8 cellular contexts compared by ENCODE assay signal in genomic region chr3:43995078-43995928, GRCh38.
DNase-seq lines count a peak whose midpoint lies in the region; ATAC-seq and TF ChIP-seq lines count a peak whose summit lies in the region.

No MANE protein-coding gene starts in this region.

- H3K36me3 Mint-ChIP-seq in activated CD8-positive, alpha-beta T cell treated with anti-CD3 and anti-CD28 coated beads for 36 hours (ENCODE audit: low read depth) = peaks cover 6% of the 10 kb centered on the region

- H3K27me3 Mint-ChIP-seq in activated CD8-positive, alpha-beta T cell treated with anti-CD3 and anti-CD28 coated beads for 36 hours = peaks cover 71% of the 10 kb centered on the region

- H3K23ac ChIP-seq in IMR-90 (ENCODE audit: low read depth, low read length) = no peak overlapping the region

- H2BK20ac ChIP-seq in IMR-90 (ENCODE audit: low read depth, low read length) = no peak overlapping the region

- no peak overlapping the region for H2BK5ac ChIP-seq in IMR-90 (ENCODE audit: low read depth, low read length, poor library complexity, severe bottlenecking)

- 2% methylated on average over 36 of the region's 90 CpGs; no CpG with 5 or more reads in 1 of the 2 experiments for WGBS in IMR-90 (ENCODE audit: extremely low coverage in 2 of 2, insufficient read length in 1 of 2), 2 experiments
- WGBS in smooth muscle cell (ENCODE audit: low lambda C conversion rate) = 2% methylated on average over 54 of the region's 90 CpGs

- H3K4me3 ChIP-seq in IMR-90 (ENCODE audit: insufficient read depth, low read depth, low read length) = no peak overlapping the region
- peak overlapping the region; percentile 54 for H3K4me3 ChIP-seq in smooth muscle cell

- H3K4me2 ChIP-seq in IMR-90 (ENCODE audit: low read depth, low read length) (peak overlapping the region; percentile 41; the same call in 1 of the 2 replicates), smooth muscle cell (peak overlapping the region; percentile 86)

- H3K36me3 ChIP-seq in IMR-90 (ENCODE audit: control insufficient read depth, insufficient read depth, low read length) = no peaks in the 10 kb centered on the region
- no peaks in the 10 kb centered on the region for H3K36me3 ChIP-seq in smooth muscle cell (ENCODE audit: low read depth)

- no peaks in the 10 kb centered on the region for H3K79me2 ChIP-seq in smooth muscle cell (ENCODE audit: low read depth)

- no peak overlapping the region for H3K4ac ChIP-seq in IMR-90 (ENCODE audit: low read depth, low read length)

- intact Hi-C loops in IMR-90 (cut with micrococcal nuclease) = loop anchor here (10.0 kb wide), 1 partner anchor 451 kb away; no protein-coding TSS in a partner anchor
- intact Hi-C loops in activated CD8-positive, alpha-beta T cell treated with anti-CD3 and anti-CD28 coated beads for 36 hours (cut with micrococcal nuclease) = no loop called here
- intact Hi-C loops in head of caudate nucleus (cut with DNase I) = loop anchor here (5.0 kb wide), 1 partner anchor 138 kb away; no protein-coding TSS in a partner anchor

- H3K27me3 ChIP-seq in IMR-90 (ENCODE audit: control insufficient read depth, insufficient read depth, low read length) = peaks cover 64% of the 10 kb centered on the region
- H3K27me3 ChIP-seq in smooth muscle cell (ENCODE audit: low read depth) = peaks cover 82% of the 10 kb centered on the region

- H3K4me1 ChIP-seq in IMR-90 (ENCODE audit: control insufficient read depth, insufficient read depth, low read length) (no peaks in the 10 kb centered on the region; the same call in 1 of the 2 replicates), smooth muscle cell (ENCODE audit: low read depth) (peaks cover 36% of the 10 kb centered on the region)

- no peak overlapping the region for H3K56ac ChIP-seq in IMR-90 (ENCODE audit: extremely low read depth, insufficient read depth, low read length)

- H3K14ac ChIP-seq in IMR-90 (replicated peaks; ENCODE audit: low read depth, low read length) = no peak overlapping the region

- CTCF ChIA-PET in IMR-90 (lab: Yijun Ruan, JAX) = no interaction called here
- CTCF ChIA-PET in activated CD8-positive, alpha-beta T cell treated with anti-CD3 and anti-CD28 coated beads for 36 hours (lab: Charles Lee) = interaction anchor here (1.2 kb wide), 1 partner anchor 118 kb away, joined by 3 read pairs; no protein-coding TSS in a partner anchor

- no peak overlapping the region for H2BK15ac ChIP-seq in IMR-90 (ENCODE audit: low read depth, low read length)

- in situ Hi-C loops in IMR-90 (cut with MboI; ENCODE audit: low sequenced_read_pairs) = no loop called here

- TF ChIP-seq CTCF in IMR-90 (conservative IDR thresholded peaks at IDR 0.05; ENCODE audit: low read depth, low read length) (no peak), smooth muscle cell (IDR thresholded peaks at IDR 0.05; ENCODE audit: borderline replicate concordance, insufficient read depth, poor library complexity, severe bottlenecking) (no peak)
- TF ChIP-seq CTCF in activated CD8-positive, alpha-beta T cell treated with anti-CD3 and anti-CD28 coated beads for 36 hours (IDR thresholded peaks at IDR 0.05) = no peak

- no peak for TF ChIP-seq RAD21 in IMR-90 (IDR thresholded peaks at IDR 0.05; ENCODE audit: low read length)

- H2AK9ac ChIP-seq in IMR-90 (replicated peaks; ENCODE audit: low read depth, low read length, poor library complexity) = no peak overlapping the region

- H3K9me3 ChIP-seq in IMR-90 (ENCODE audit: control insufficient read depth, insufficient read depth, low read length) (peaks cover 11% of the 10 kb centered on the region), smooth muscle cell (replicated peaks; ENCODE audit: low read depth) (peaks cover 6% of the 10 kb centered on the region)

- peak; percentile 66 for ATAC-seq in IMR-90 (ENCODE audit: low read depth)
- ATAC-seq in activated CD8-positive, alpha-beta T cell treated with anti-CD3 and anti-CD28 coated beads for 36 hours = peak; percentile 51
- no peak for ATAC-seq in HG03378 (IDR thresholded peaks at IDR 0.05; ENCODE audit: unreplicated experiment)

- dilution Hi-C loops in IMR-90 (cut with HindIII; ENCODE audit: low sequenced_read_pairs, unreplicated experiment) = no loop called here

- H3K27ac Mint-ChIP-seq in activated CD8-positive, alpha-beta T cell treated with anti-CD3 and anti-CD28 coated beads for 36 hours = no peak overlapping the region

- BruUV-seq in IMR-90 (replicated peaks; lab: Mats Ljungman, UMichigan) = no TSS peak

- H3K79me1 ChIP-seq in IMR-90 (ENCODE audit: low read depth in 1 of 2, low read length in 2 of 2) = no peaks in the 10 kb centered on the region

- H4K20me1 ChIP-seq in IMR-90 (ENCODE audit: insufficient read depth, low read length) (no peaks in the 10 kb centered on the region), smooth muscle cell (ENCODE audit: low read depth) (no peaks in the 10 kb centered on the region)

- no peaks in the 10 kb centered on the region for H3K9me1 ChIP-seq in IMR-90 (ENCODE audit: insufficient read depth, low read length)

- DNase-seq in DMS53 (lab: John Stamatoyannopoulos, UW) = peak; percentile 63
- no peak for DNase-seq in DMS53 treated with DMSO at 0.1 percent for 48 hours (lab: John Stamatoyannopoulos, UW; ENCODE audit: unreplicated experiment)
- DNase-seq in IMR-90 = no peak
- DNase-seq in activated CD8-positive, alpha-beta T cell treated with anti-CD3 and anti-CD28 coated beads for 36 hours = peak; percentile 55
- peak in 35 of 42 donors; percentile 28 to 84 (median 63) for DNase-seq in head of caudate nucleus
- DNase-seq in smooth muscle cell (lab: John Stamatoyannopoulos, UW; ENCODE audit: unreplicated experiment) = no peak
- no peak for DNase-seq in NCI-H446 (lab: John Stamatoyannopoulos, UW)

- H3K27ac ChIP-seq in IMR-90 (ENCODE audit: insufficient read depth, low read length) = no peak overlapping the region
- H3K27ac ChIP-seq in smooth muscle cell (ENCODE audit: low read depth) = no peak overlapping the region

- H4K91ac ChIP-seq in IMR-90 (ENCODE audit: insufficient read depth, low read depth, low read length) = no peak overlapping the region

- POLR2A ChIA-PET in IMR-90 (lab: Charles Lee; ENCODE audit: unreplicated experiment) = no interaction called here
- POLR2A ChIA-PET in activated CD8-positive, alpha-beta T cell treated with anti-CD3 and anti-CD28 coated beads for 36 hours (lab: Charles Lee) = no interaction called here

- TF ChIP-seq POLR2A in IMR-90 (IDR thresholded peaks at IDR 0.05; ENCODE audit: low read depth, low read length) = no peak

- H3K9ac ChIP-seq in IMR-90 (ENCODE audit: low read depth, low read length) (no peak overlapping the region), smooth muscle cell (ENCODE audit: low read depth) (no peak overlapping the region)

- H3F3A ChIP-seq in smooth muscle cell (ENCODE audit: low read depth) = no peaks in the 10 kb centered on the region

- H2AK5ac ChIP-seq in IMR-90 (ENCODE audit: low read depth, low read length) = no peak overlapping the region

- H4K5ac ChIP-seq in IMR-90 (ENCODE audit: low read depth, low read length) = no peak overlapping the region

- H4K8ac ChIP-seq in IMR-90 (ENCODE audit: low read depth in 2 of 2, low read length in 2 of 2) = no peak overlapping the region

- peaks cover 8% of the 10 kb centered on the region for H3K9me3 Mint-ChIP-seq in activated CD8-positive, alpha-beta T cell treated with anti-CD3 and anti-CD28 coated beads for 36 hours

- no peak overlapping the region for H3K18ac ChIP-seq in IMR-90 (ENCODE audit: low read depth, low read length)

- no peak overlapping the region for H2BK120ac ChIP-seq in IMR-90 (ENCODE audit: low read depth, low read length)

- H3K4me3 Mint-ChIP-seq in activated CD8-positive, alpha-beta T cell treated with anti-CD3 and anti-CD28 coated beads for 36 hours = peak overlapping the region; percentile 57

- peak overlapping the region; percentile 74 for H2AFZ ChIP-seq in IMR-90 (replicated peaks; ENCODE audit: low read length, poor library complexity)
- H2AFZ ChIP-seq in smooth muscle cell (ENCODE audit: low read depth) = no peak overlapping the region

- peaks cover 38% of the 10 kb centered on the region for H3K4me1 Mint-ChIP-seq in activated CD8-positive, alpha-beta T cell treated with anti-CD3 and anti-CD28 coated beads for 36 hours (ENCODE audit: low read depth)

TF ChIP-seq in IMR-90, 13 proteins besides CTCF, POLR2A, EP300 and RAD21:
- TF ChIP-seq MAFK (IDR thresholded peaks at IDR 0.05; ENCODE audit: low read depth, low read length) (no peak), BHLHE40 (IDR thresholded peaks at IDR 0.05; ENCODE audit: low read depth, low read length) (no peak), RCOR1 (IDR thresholded peaks at IDR 0.05; ENCODE audit: insufficient replicate concordance, low read length) (no peak), RFX5 (IDR thresholded peaks at IDR 0.05; ENCODE audit: low read depth, low read length) (no peak), FOS (IDR thresholded peaks at IDR 0.05; ENCODE audit: low read depth, low read length) (no peak)
TF ChIP-seq in IMR-90: peak in this region for 0.

Comparison
In these comparisons a context has a peak if more than half of its experiments do, and no peak if none do; other contexts are left out.
1. DNase-seq: peak in DMS53 (single experiment), activated CD8-positive, alpha-beta T cell treated with anti-CD3 and anti-CD28 coated beads for 36 hours (single experiment) and head of caudate nucleus (35 of 42); none in DMS53 treated with DMSO at 0.1 percent for 48 hours (single experiment), IMR-90 (single experiment), smooth muscle cell (single experiment) and NCI-H446 (0 of 2).